Comparison of ENCODE assay signal across 16 cellular contexts in the genomic region with DNA sequence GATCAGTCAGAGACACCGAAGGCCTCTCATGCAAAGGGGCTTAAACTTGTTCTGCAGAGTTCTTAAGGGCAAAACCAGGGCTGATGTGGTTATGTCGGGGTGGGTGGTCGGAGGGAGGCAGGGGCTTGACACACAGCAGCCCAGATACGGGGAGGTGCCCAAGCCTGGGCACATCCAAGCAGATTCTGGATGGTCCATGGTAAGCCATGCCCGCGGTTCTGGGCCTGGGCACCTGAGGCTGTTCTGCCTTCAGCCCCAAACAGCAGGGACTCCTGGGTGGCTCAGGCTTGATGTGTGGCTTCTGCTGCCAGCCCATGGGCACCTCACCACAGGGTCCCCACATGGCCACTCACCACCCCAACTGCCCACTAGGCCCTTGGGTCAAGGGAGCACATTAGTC. TPM values are rescaled to one million over a fixed set of nuclear protein-coding genes. Genes with fewer than 3 reads are reported as not detected.
DNase-seq lines count a peak whose midpoint lies in the region; ATAC-seq and TF ChIP-seq lines count a peak whose summit lies in the region.
"Had no signal": no experiment of that assay in that cellular context is flagged by ENCODE, and none has a peak within 500 bp of the region (broad histone marks: within the 10 kb centered on the region; RNA-seq: fewer than 3 reads in every experiment).

No MANE protein-coding gene starts in this region.

- H3K36me3 Mint-ChIP-seq in brain: no peaks in the 10 kb centered on the region
- H3K36me3 Mint-ChIP-seq: CD8-positive, alpha-beta memory T cell had no signal

- peaks cover 0 to 9% (median 3%) of the 10 kb centered on the region in 5 experiments for H3K9me3 Mint-ChIP-seq in brain
- H3K9me3 Mint-ChIP-seq: CD8-positive, alpha-beta memory T cell had no signal

- intact Hi-C loops in stomach (cut with DNase I; ENCODE audit: low total_unique reads): no loop called here

- TF ChIP-seq CTCF in brain (conservative IDR thresholded peaks at IDR 0.05) (no peak), stomach (IDR thresholded peaks at IDR 0.05) (no peak)

- no peak overlapping the region for H3K27ac ChIP-seq in stomach
- H3K27ac ChIP-seq: BLaER1, GM23248, HL-60 had no signal

- H3K4me3 ChIP-seq in stomach: no peak overlapping the region
- H3K4me3 ChIP-seq: BLaER1, GM12878, GM23248 had no signal

- H3K27ac Mint-ChIP-seq in brain: peak overlapping the region in 4 of 5 experiments; percentile 49 to 89 (median 77)

- 84 to 94% (median 86%) methylated on average over 4 to 6 of the region's 6 CpGs for WGBS in stomach, 5 donors

- H3K4me1 Mint-ChIP-seq in brain: peaks cover 65% of the 10 kb centered on the region
- H3K4me1 Mint-ChIP-seq: CD8-positive, alpha-beta memory T cell had no signal

- TF ChIP-seq EP300 in stomach (IDR thresholded peaks at IDR 0.05): no peak

- peaks cover 0 to 82% (median 55%) of the 10 kb centered on the region in 4 donors for H3K36me3 ChIP-seq in stomach

- ATAC-seq in left lobe of liver (peak; percentile 6), HG02798 (IDR thresholded peaks at IDR 0.05; ENCODE audit: poor library complexity, unreplicated experiment) (no peak), GM21526 (IDR thresholded peaks at IDR 0.05; ENCODE audit: low FRiP score, unreplicated experiment) (no peak)
- ATAC-seq: GM12878 had no signal

- TF ChIP-seq POLR2A in stomach (IDR thresholded peaks at IDR 0.05): no peak

- no peak overlapping the region for H3K4me3 Mint-ChIP-seq in brain
- H3K4me3 Mint-ChIP-seq: CD8-positive, alpha-beta memory T cell had no signal

- H3K27me3 Mint-ChIP-seq in brain: peaks cover 2% of the 10 kb centered on the region

- DNase-seq in activated effector memory CD4-positive, alpha-beta T cell treated with anti-CD3 and anti-CD28 coated beads, Interleukin-2, amount 50 U/mL, for 16 hours: peak; percentile 36
- no peak for DNase-seq in activated effector memory CD4-positive, alpha-beta T cell treated with Interleukin-2 at 50 U/mL for 16 hours
- DNase-seq in left lobe of liver (ENCODE audit: low spot score) (peak; percentile 22), stomach (peak; percentile 11), NCI-H2107 (lab: John Stamatoyannopoulos, UW) (no peak)
- DNase-seq: 8988T; AML-193; CD8-positive, alpha-beta memory T cell; DMS79; GM23248 had no signal

- no peaks in the 10 kb centered on the region for H3K27me3 ChIP-seq in stomach
- H3K27me3 ChIP-seq: BLaER1 had no signal

- H3K4me1 ChIP-seq in stomach: peaks cover 0 to 20% (median 0%) of the 10 kb centered on the region in 4 donors

- peaks cover 0 to 4% (median 0%) of the 10 kb centered on the region in 4 donors for H3K9me3 ChIP-seq in stomach

RNA-seq across cellular contexts. Expression of a gene that starts 27.3 kb away (rescaled TPM):
- 10.9 TPM for polyA plus RNA-seq in brain (ENCODE audit: insufficient read depth, low read depth, low replicate concordance)
- total RNA-seq in left lobe of liver: 120 TPM
- total RNA-seq in stomach: 10 to 100 TPM in 3 of 5 donors, 1 to 10 TPM in 2; 5.3 to 56.7 (median 37.4) TPM
- polyA plus RNA-seq in stomach: 10 to 100 TPM in 2 of 3 donors, 1 to 10 TPM in 1; 2.9 to 12.8 (median 12.5) TPM

Comparison
In these comparisons a context has a peak if more than half of its experiments do, and no peak if none do; other contexts are left out.
1. DNase-seq: peak in activated effector memory CD4-positive, alpha-beta T cell treated with anti-CD3 and anti-CD28 coated beads, Interleukin-2, amount 50 U/mL, for 16 hours (single experiment), left lobe of liver (single experiment) and stomach (single experiment); none in activated effector memory CD4-positive, alpha-beta T cell treated with Interleukin-2 at 50 U/mL for 16 hours (single experiment) and NCI-H2107 (single experiment).